ENCODE assay signal across 11 cellular contexts in genomic region chr9:83701769-83702168, GRCh38. TPM values are rescaled to one million over a fixed set of nuclear protein-coding genes. Genes with fewer than 3 reads are reported as not detected.
A peak's percentile ranks its signal among the peaks of the same experiment; 100 is the strongest.
DNase-seq lines count a peak whose midpoint lies in the region; ATAC-seq and TF ChIP-seq lines count a peak whose summit lies in the region.
"Had no signal": no experiment of that assay in that cellular context is flagged by ENCODE, and none has a peak within 500 bp of the region (broad histone marks: within the 10 kb centered on the region; RNA-seq: fewer than 3 reads in every experiment).

No MANE protein-coding gene starts in this region.

- H3K36me3 ChIP-seq in breast epithelium, result no peaks in the 10 kb centered on the region
- H3K36me3 ChIP-seq in SU-DHL-6 (ENCODE audit: low read length), result no peaks in the 10 kb centered on the region
- no peaks in the 10 kb centered on the region for H3K36me3 ChIP-seq in transverse colon

- H3K4me3 Mint-ChIP-seq in MCF 10A (ENCODE audit: unreplicated experiment), result peak overlapping the region; percentile 64
- no peak overlapping the region for H3K4me3 Mint-ChIP-seq in natural killer cell treated with Interleukin-12 subunit alpha and Interleukin-12 subunit beta and Interleukin-15 and Interleukin-18, amount 100 ng/mL, for 72 hours

- H3K4me3 ChIP-seq in breast epithelium (no peak overlapping the region), SU-DHL-6 (ENCODE audit: insufficient read depth, low read length, poor library complexity, severe bottlenecking) (no peak overlapping the region), foreskin fibroblast (ENCODE audit: low read depth in 1 of 2, low read length in 2 of 2) (no peak overlapping the region), transverse colon (no peak overlapping the region)
- H3K4me3 ChIP-seq: heart right ventricle had no signal

- WGBS in transverse colon (ENCODE audit: low coverage in 1 of 2), 2 donors, result 28 to 30% methylated on average over 6 of the region's 6 CpGs

- H3K36me3 Mint-ChIP-seq in MCF 10A (ENCODE audit: insufficient read depth, unreplicated experiment), result no peaks in the 10 kb centered on the region
- peaks cover 5% of the 10 kb centered on the region for H3K36me3 Mint-ChIP-seq in natural killer cell treated with Interleukin-12 subunit alpha and Interleukin-12 subunit beta and Interleukin-15 and Interleukin-18, amount 100 ng/mL, for 72 hours

- no peak overlapping the region for H3K9ac ChIP-seq in SU-DHL-6 (ENCODE audit: low read length)

- DNase-seq in MCF 10A (ENCODE audit: unreplicated experiment) (peak; percentile 78), breast epithelium (ENCODE audit: low spot score in 2 of 2) (no peak), foreskin fibroblast (peak; percentile 73 to 86), transverse colon (no peak), GOT3 (lab: John Stamatoyannopoulos, UW) (no peak)
- DNase-seq in natural killer cell treated with Interleukin-12 subunit alpha and Interleukin-12 subunit beta and Interleukin-15 and Interleukin-18, amount 100 ng/mL, for 72 hours (ENCODE audit: low spot score), result no peak
- DNase-seq: heart right ventricle, retina, substantia nigra had no signal

- CTCF ChIA-PET in MCF 10A (lab: Yijun Ruan, JAX), result no interaction called here

- H3F3A ChIP-seq in SU-DHL-6 (ENCODE audit: insufficient read depth), result peaks cover 4% of the 10 kb centered on the region; the same call in 1 of the 2 replicates

- peaks cover 35% of the 10 kb centered on the region; the same call in 1 of the 2 replicates for H4K20me1 ChIP-seq in SU-DHL-6 (ENCODE audit: low read depth, low read length)

- H3K27ac ChIP-seq in breast epithelium (no peak overlapping the region), SU-DHL-6 (ENCODE audit: low read depth, low read length) (no peak overlapping the region), transverse colon (peak overlapping the region in 3 of 4 donors; percentile 39 to 56 (median 44))

- H3K27me3 Mint-ChIP-seq in MCF 10A (ENCODE audit: insufficient read depth, unreplicated experiment), result no peaks in the 10 kb centered on the region
- no peaks in the 10 kb centered on the region for H3K27me3 Mint-ChIP-seq in natural killer cell treated with Interleukin-12 subunit alpha and Interleukin-12 subunit beta and Interleukin-15 and Interleukin-18, amount 100 ng/mL, for 72 hours

- ATAC-seq in natural killer cell treated with Interleukin-12 subunit alpha and Interleukin-12 subunit beta and Interleukin-15 and Interleukin-18, amount 100 ng/mL, for 72 hours, result no peak
- no peak for ATAC-seq in HG02870 (IDR thresholded peaks at IDR 0.05; ENCODE audit: unreplicated experiment)

- no peak for TF ChIP-seq POLR2A in breast epithelium (IDR thresholded peaks at IDR 0.05)
- TF ChIP-seq POLR2A in transverse colon (IDR thresholded peaks at IDR 0.05), result no peak

- H3K9me3 ChIP-seq in breast epithelium (no peaks in the 10 kb centered on the region), SU-DHL-6 (ENCODE audit: insufficient read depth, low read length) (no peaks in the 10 kb centered on the region), transverse colon (no peaks in the 10 kb centered on the region)

- H3K27ac Mint-ChIP-seq in MCF 10A (ENCODE audit: low read depth, unreplicated experiment), result peak overlapping the region; percentile 84
- no peak overlapping the region for H3K27ac Mint-ChIP-seq in natural killer cell treated with Interleukin-12 subunit alpha and Interleukin-12 subunit beta and Interleukin-15 and Interleukin-18, amount 100 ng/mL, for 72 hours

- TF ChIP-seq EP300 in transverse colon (IDR thresholded peaks at IDR 0.05; ENCODE audit: low read depth), result no peak

- H3K4me2 ChIP-seq in SU-DHL-6 (ENCODE audit: low read depth, low read length, poor library complexity, severe bottlenecking), result peak overlapping the region; percentile 34

- H3K79me2 ChIP-seq in SU-DHL-6 (ENCODE audit: insufficient read depth, low read length), result peaks cover 100% of the 10 kb centered on the region

- H3K4me1 ChIP-seq in breast epithelium (no peaks in the 10 kb centered on the region), transverse colon (peaks cover 7 to 60% (median 26%) of the 10 kb centered on the region in 4 donors)

- TF ChIP-seq CTCF in MCF 10A (IDR thresholded peaks at IDR 0.05; ENCODE audit: unreplicated experiment) (no peak), breast epithelium (IDR thresholded peaks at IDR 0.05) (no peak), SU-DHL-6 (IDR thresholded peaks at IDR 0.05; ENCODE audit: insufficient read depth, low read length, poor library complexity, severe bottlenecking) (no peak), foreskin fibroblast (IDR thresholded peaks at IDR 0.05; ENCODE audit: low read depth, low read length) (no peak), transverse colon (IDR thresholded peaks at IDR 0.05) (no peak)

- peaks cover 39% of the 10 kb centered on the region for H3K4me1 Mint-ChIP-seq in MCF 10A (ENCODE audit: insufficient read depth, unreplicated experiment)
- H3K4me1 Mint-ChIP-seq in natural killer cell treated with Interleukin-12 subunit alpha and Interleukin-12 subunit beta and Interleukin-15 and Interleukin-18, amount 100 ng/mL, for 72 hours (ENCODE audit: low read depth in 2 of 2), result peaks cover 41 to 53% of the 10 kb centered on the region in 2 donors

- POLR2A ChIA-PET in MCF 10A (lab: Yijun Ruan, JAX), result interaction anchor here (0.7 to 1.4 kb wide), 4 partner anchors 10 to 274 kb away, joined by 3 to 8 read pairs (median 4); no protein-coding TSS in a partner anchor

- H3K9me3 Mint-ChIP-seq in MCF 10A (ENCODE audit: unreplicated experiment), result no peaks in the 10 kb centered on the region
- no peaks in the 10 kb centered on the region for H3K9me3 Mint-ChIP-seq in natural killer cell treated with Interleukin-12 subunit alpha and Interleukin-12 subunit beta and Interleukin-15 and Interleukin-18, amount 100 ng/mL, for 72 hours

- no peaks in the 10 kb centered on the region for H3K9me2 ChIP-seq in SU-DHL-6 (replicated peaks; ENCODE audit: insufficient read depth, low read length)

- H2AFZ ChIP-seq in SU-DHL-6 (ENCODE audit: low read depth, low read length, severe bottlenecking), result no peak overlapping the region

- BruUV-seq in MCF 10A (replicated peaks; lab: Mats Ljungman, UMichigan), result no TSS peak

- intact Hi-C loops in MCF 10A (cut with micrococcal nuclease), result no loop called here
- intact Hi-C loops in breast epithelium (cut with DNase I; ENCODE audit: low total_unique reads), result no loop called here
- intact Hi-C loops in transverse colon (cut with DNase I; ENCODE audit: low total_unique reads), result no loop called here

- in situ Hi-C loops in transverse colon (cut with MboI; ENCODE audit: low pct_ligation_motif_present in 1 of 4, low pct_unique_long_range_greater_than_20kb in 1 of 4, low sequenced_read_pairs in 3 of 4), result no loop called here

- no peaks in the 10 kb centered on the region for H3K27me3 ChIP-seq in breast epithelium
- H3K27me3 ChIP-seq in SU-DHL-6 (ENCODE audit: low read length), result no peaks in the 10 kb centered on the region
- H3K27me3 ChIP-seq in transverse colon, result no peaks in the 10 kb centered on the region
- H3K27me3 ChIP-seq: heart right ventricle had no signal

RNA-seq across cellular contexts. Expression of gene UBQLN1, which starts 6.0 kb away (rescaled TPM):
- total RNA-seq in MCF 10A (2022) (146 and 169 TPM in 2 replicates), breast epithelium (100 to 1,000 TPM; 114 to 141 (median 124) TPM), transverse colon (10 to 100 TPM; 56.5 to 87.3 (median 72.1) TPM)
- 10 to 100 TPM; 81.9 to 86.3 TPM for total RNA-seq in natural killer cell treated with Interleukin-12 subunit alpha and Interleukin-12 subunit beta and Interleukin-15 and Interleukin-18, amount 100 ng/mL, for 72 hours

Comparison
In these comparisons a context has a peak if more than half of its experiments do, and no peak if none do; other contexts are left out.
1. DNase-seq: peak in MCF 10A (single experiment) and foreskin fibroblast (2 of 2); none in breast epithelium (0 of 2), transverse colon (single experiment), GOT3 (single experiment) and natural killer cell treated with Interleukin-12 subunit alpha and Interleukin-12 subunit beta and Interleukin-15 and Interleukin-18, amount 100 ng/mL, for 72 hours (single experiment).
2. H3K27ac ChIP-seq: peak in transverse colon (3 of 4); none in breast epithelium (0 of 2) and SU-DHL-6 (single experiment).